Comparison of ENCODE assay signal across 15 cellular contexts in the genomic region with DNA sequence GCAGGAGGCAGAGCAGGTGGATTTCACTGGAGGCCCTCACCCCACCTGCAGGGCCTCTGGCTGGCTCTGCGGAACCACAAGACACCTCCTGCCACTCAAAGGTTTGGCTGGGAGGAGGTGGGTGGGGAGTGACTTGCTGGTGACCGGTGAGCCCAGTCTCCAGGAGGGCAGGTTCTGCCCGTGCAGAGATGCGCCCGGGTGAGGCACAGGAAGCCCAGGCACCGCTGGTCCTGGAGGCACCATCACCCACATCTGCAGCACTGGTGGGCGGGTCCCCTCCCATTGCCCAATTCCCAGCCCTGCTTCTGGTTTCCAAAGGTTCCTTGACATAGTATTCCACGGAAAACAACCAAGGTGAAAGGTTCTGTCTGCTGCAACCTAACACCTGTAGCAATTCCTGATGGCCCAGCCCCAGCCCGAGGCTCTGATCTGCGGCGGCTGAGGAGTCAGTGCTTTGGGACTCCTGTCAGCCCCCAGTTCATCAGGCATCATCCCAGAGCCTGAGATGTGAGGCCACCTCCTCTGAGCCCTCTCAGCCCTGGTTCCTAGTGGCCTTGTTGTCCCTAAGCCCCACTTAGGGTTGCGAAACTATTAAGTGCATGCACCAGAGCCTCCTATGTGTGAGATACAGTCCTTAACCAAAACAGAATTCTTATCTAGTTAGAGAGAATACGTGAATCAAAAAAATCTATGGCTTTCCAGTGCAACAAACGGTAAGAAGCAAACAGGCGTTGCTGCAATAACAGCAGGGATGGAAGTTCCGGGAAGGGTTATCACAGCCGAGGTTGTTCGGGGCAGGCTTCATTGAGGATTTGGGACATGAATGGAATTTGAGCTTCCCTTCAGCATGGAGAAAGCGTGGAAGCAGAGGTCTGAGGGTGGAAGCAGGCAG.
DNase-seq lines count a peak whose midpoint lies in the region; ATAC-seq and TF ChIP-seq lines count a peak whose summit lies in the region.
"Had no signal": no experiment of that assay in that cellular context is flagged by ENCODE, and none has a peak within 500 bp of the region (broad histone marks: within the 10 kb centered on the region; RNA-seq: fewer than 3 reads in every experiment).

No MANE protein-coding gene starts in this region.

- H3K9me3 Mint-ChIP-seq in brain (peaks cover 0 to 9% (median 0%) of the 10 kb centered on the region in 5 experiments), mesothelial cell of epicardium (no peaks in the 10 kb centered on the region)

- H3K4me1 Mint-ChIP-seq in brain (peaks cover 75% of the 10 kb centered on the region), mesothelial cell of epicardium (peaks cover 81% of the 10 kb centered on the region)

- H3K27me3 Mint-ChIP-seq in brain = peaks cover 4% of the 10 kb centered on the region
- H3K27me3 Mint-ChIP-seq in mesothelial cell of epicardium (ENCODE audit: low read depth) = no peaks in the 10 kb centered on the region

- H3K4me3 ChIP-seq in AG04450 (ENCODE audit: low read depth, low read length) (no peak overlapping the region), Karpas-422 (ENCODE audit: low read length) (no peak overlapping the region)
- H3K4me3 ChIP-seq: coronary artery, prostate gland had no signal

- TF ChIP-seq CTCF in AG04450 (IDR thresholded peaks at IDR 0.05; ENCODE audit: low read depth, low read length) (no peak), brain (conservative IDR thresholded peaks at IDR 0.05) (no peak), mesothelial cell of epicardium (IDR thresholded peaks at IDR 0.05; ENCODE audit: unreplicated experiment) (no peak)

- H3K27ac ChIP-seq in AG04450 (ENCODE audit: low read depth, low read length) (peak overlapping the region; percentile 21), Karpas-422 (ENCODE audit: low read length) (no peak overlapping the region)
- H3K27ac ChIP-seq: coronary artery, prostate gland had no signal

- ATAC-seq in HG03108 (IDR thresholded peaks at IDR 0.05; ENCODE audit: unreplicated experiment) = no peak
- ATAC-seq: esophagus mucosa had no signal

- CTCF ChIA-PET in AG04450 (lab: Charles Lee) = interaction anchor here (1.2 kb wide), 1 partner anchor 146 kb away, joined by 3 read pairs; no protein-coding TSS in a partner anchor

- H3K4me1 ChIP-seq in Karpas-422 (ENCODE audit: low read length) = peaks cover 7% of the 10 kb centered on the region
- H3K4me1 ChIP-seq: prostate gland had no signal

- no peaks in the 10 kb centered on the region for H3K36me3 ChIP-seq in Karpas-422 (ENCODE audit: insufficient read depth, low read length)
- H3K36me3 ChIP-seq: prostate gland had no signal

- H3K9me3 ChIP-seq in AG04450 (ENCODE audit: control insufficient read depth, insufficient read depth, low read length) (peaks cover 4% of the 10 kb centered on the region; the same call in 1 of the 2 replicates), Karpas-422 (ENCODE audit: low read length) (no peaks in the 10 kb centered on the region)
- H3K9me3 ChIP-seq: prostate gland had no signal

- no peak overlapping the region for H2AFZ ChIP-seq in Karpas-422 (ENCODE audit: low read length)

- H3K27ac Mint-ChIP-seq in brain = peak overlapping the region in 3 of 5 experiments; percentile 1 to 92 (median 49)
- H3K27ac Mint-ChIP-seq in mesothelial cell of epicardium = peak overlapping the region; percentile 89

- H3K4me2 ChIP-seq in Karpas-422 (ENCODE audit: low read depth, low read length, poor library complexity, severe bottlenecking) = no peak overlapping the region

- POLR2A ChIA-PET in AG04450 (lab: Yijun Ruan, JAX) = no interaction called here

- H3K36me3 Mint-ChIP-seq in brain (no peaks in the 10 kb centered on the region), mesothelial cell of epicardium (no peaks in the 10 kb centered on the region)

- H3K4me3 Mint-ChIP-seq in brain (peak overlapping the region in 1 of 5 experiments; percentile 26), mesothelial cell of epicardium (no peak overlapping the region)

- H3K9me2 ChIP-seq in Karpas-422 (replicated peaks; ENCODE audit: insufficient read depth, low read length) = no peaks in the 10 kb centered on the region

- H3K27me3 ChIP-seq in AG04450 (ENCODE audit: control insufficient read depth, insufficient read depth, low read length) = no peaks in the 10 kb centered on the region
- H3K27me3 ChIP-seq in Karpas-422 (ENCODE audit: low read length) = no peaks in the 10 kb centered on the region

- no peak for DNase-seq in AG04450 (ENCODE audit: low read depth, low spot score)
- DNase-seq in MV-4-11 (lab: John Stamatoyannopoulos, UW) = peak; percentile 30
- no peak for DNase-seq in mesothelial cell of epicardium (ENCODE audit: low spot score in 2 of 2, unreplicated experiment in 2 of 2)
- no peak for DNase-seq in T-helper 2 cell
- no peak for DNase-seq in Karpas-422
- DNase-seq in stimulated activated CD4-positive, alpha-beta T cell treated with anti-CD3 and anti-CD28 coated beads, Interleukin-4, amount 100 ng/mL, for 24 hours = no peak
- DNase-seq: activated CD4-positive, alpha-beta T cell treated with anti-CD3 and anti-CD28 coated beads, Interleukin-2, amount 50 U/mL, for 48 hours; NCI-H2081 treated with DMSO at 0.1 percent for 48 hours; NCI-H82; SIG-M5 had no signal

- H4K20me1 ChIP-seq in Karpas-422 (ENCODE audit: insufficient read depth, low read depth, low read length) = no peaks in the 10 kb centered on the region

- no peaks in the 10 kb centered on the region for H3K79me2 ChIP-seq in Karpas-422 (ENCODE audit: low read length)

- no peak overlapping the region for H3K9ac ChIP-seq in Karpas-422 (ENCODE audit: low read length)
